11 cellular contexts compared by ENCODE assay signal in genomic region chr6:45965787-45966186, GRCh38. TPM values are rescaled to one million over a fixed set of nuclear protein-coding genes. Genes with fewer than 3 reads are reported as not detected.
DNase-seq lines count a peak whose midpoint lies in the region; ATAC-seq and TF ChIP-seq lines count a peak whose summit lies in the region.
"Had no signal": no experiment of that assay in that cellular context is flagged by ENCODE, and none has a peak within 500 bp of the region (broad histone marks: within the 10 kb centered on the region; RNA-seq: fewer than 3 reads in every experiment).

No MANE protein-coding gene starts in this region.

- intact Hi-C loops in left colon (cut with DNase I, micrococcal nuclease) = no loop called here

- no peak overlapping the region for H3K4me3 ChIP-seq in fibroblast of mammary gland (ENCODE audit: control insufficient read depth, low read depth, low read length)
- H3K4me3 ChIP-seq: pancreas had no signal

- TF ChIP-seq CTCF in fibroblast of mammary gland (conservative IDR thresholded peaks at IDR 0.05; ENCODE audit: control insufficient read depth, insufficient read depth, low read depth, low read length) = no peak
- no peak for TF ChIP-seq CTCF in omental fat pad (IDR thresholded peaks at IDR 0.05)

- ATAC-seq in omental fat pad (ENCODE audit: low FRiP score) (peak; percentile 78), HG02970 (IDR thresholded peaks at IDR 0.05; ENCODE audit: low FRiP score, unreplicated experiment) (no peak), left colon (no peak)

- DNase-seq in Daoy (ENCODE audit: low read depth) (peak; percentile 67), NCI-H226 (peak; percentile 89), fibroblast of mammary gland (ENCODE audit: low read depth) (peak; percentile 15), omental fat pad (ENCODE audit: low spot score) (no peak), NCI-H2196 treated with DMSO at 0.1 percent for 48 hours (lab: John Stamatoyannopoulos, UW; ENCODE audit: unreplicated experiment) (no peak), left colon (no peak)
- no peak for DNase-seq in activated CD4-positive, CD25-positive, alpha-beta regulatory T cell treated with anti-CD3 and anti-CD28 coated beads, Interleukin-2, amount 50 U/mL, for 72 hours
- DNase-seq: CD4-positive, alpha-beta memory T cell; NCI-H2171; pancreas had no signal

RNA-seq across cellular contexts. Expression of gene CLIC5, which starts 49.9 kb away (rescaled TPM):
- total RNA-seq in Daoy (2014; rRNA removed; shearing (Covaris generic)) = 0.11 TPM in 1 of 2 replicates, not detected in the other
- total RNA-seq in omental fat pad = 10 to 100 TPM in 3 of 4 donors, 1 to 10 TPM in 1; 9.4 to 56.0 (median 21.5) TPM
- total RNA-seq in left colon = 100 to 1,000 TPM; 170 to 205 TPM

Comparison
In these comparisons a context has a peak if more than half of its experiments do, and no peak if none do; other contexts are left out.
1. DNase-seq: peak in Daoy (single experiment), NCI-H226 (single experiment) and fibroblast of mammary gland (single experiment); none in omental fat pad (single experiment), NCI-H2196 treated with DMSO at 0.1 percent for 48 hours (single experiment), left colon (0 of 2) and activated CD4-positive, CD25-positive, alpha-beta regulatory T cell treated with anti-CD3 and anti-CD28 coated beads, Interleukin-2, amount 50 U/mL, for 72 hours (single experiment).